8 cellular contexts compared by ENCODE assay signal in genomic region chr1:238772321-238772720, GRCh38.
"Had no signal": no experiment of that assay in that cellular context is flagged by ENCODE, and none has a peak within 500 bp of the region (broad histone marks: within the 10 kb centered on the region; RNA-seq: fewer than 3 reads in every experiment).

No MANE protein-coding gene starts in this region.

- H3K27ac ChIP-seq: ascending aorta, right lobe of liver, suprapubic skin had no signal

- DNase-seq: activated CD4-positive, CD25-positive, alpha-beta regulatory T cell treated with anti-CD3 and anti-CD28 coated beads, Interleukin-2, amount 50 U/mL, for 72 hours; activated naive CD4-positive, alpha-beta T cell treated with Interleukin-2 at 50 U/mL for 16 hours; right lobe of liver; stimulated activated naive CD8-positive, alpha-beta T cell treated with anti-CD3 and anti-CD28 coated beads, Interleukin-15, Interleukin-2, amounts not matched to agents 100 U/mL and 50 U/mL, for 24 hours had no signal

- H3K4me3 ChIP-seq: ascending aorta, right lobe of liver, suprapubic skin had no signal

- H3K4me1 ChIP-seq: ascending aorta, right lobe of liver, suprapubic skin had no signal

- H3K27me3 ChIP-seq: ascending aorta, right lobe of liver, suprapubic skin had no signal

- H3K9me3 ChIP-seq: ascending aorta, right lobe of liver, suprapubic skin had no signal

- ATAC-seq: activated T-helper 17 cell treated with anti-CD3 and anti-CD28 coated beads, Interleukin-2, amount 50 U/mL, for 72 hours; left lobe of liver; right lobe of liver; stimulated activated naive CD8-positive, alpha-beta T cell treated with anti-CD3 and anti-CD28 coated beads, Interleukin-15, Interleukin-2, amounts not matched to agents 100 U/mL and 50 U/mL, for 24 hours had no signal

- H3K36me3 ChIP-seq: ascending aorta, right lobe of liver, suprapubic skin had no signal
